1 cellular context compared by ENCODE assay signal in the genomic region with DNA sequence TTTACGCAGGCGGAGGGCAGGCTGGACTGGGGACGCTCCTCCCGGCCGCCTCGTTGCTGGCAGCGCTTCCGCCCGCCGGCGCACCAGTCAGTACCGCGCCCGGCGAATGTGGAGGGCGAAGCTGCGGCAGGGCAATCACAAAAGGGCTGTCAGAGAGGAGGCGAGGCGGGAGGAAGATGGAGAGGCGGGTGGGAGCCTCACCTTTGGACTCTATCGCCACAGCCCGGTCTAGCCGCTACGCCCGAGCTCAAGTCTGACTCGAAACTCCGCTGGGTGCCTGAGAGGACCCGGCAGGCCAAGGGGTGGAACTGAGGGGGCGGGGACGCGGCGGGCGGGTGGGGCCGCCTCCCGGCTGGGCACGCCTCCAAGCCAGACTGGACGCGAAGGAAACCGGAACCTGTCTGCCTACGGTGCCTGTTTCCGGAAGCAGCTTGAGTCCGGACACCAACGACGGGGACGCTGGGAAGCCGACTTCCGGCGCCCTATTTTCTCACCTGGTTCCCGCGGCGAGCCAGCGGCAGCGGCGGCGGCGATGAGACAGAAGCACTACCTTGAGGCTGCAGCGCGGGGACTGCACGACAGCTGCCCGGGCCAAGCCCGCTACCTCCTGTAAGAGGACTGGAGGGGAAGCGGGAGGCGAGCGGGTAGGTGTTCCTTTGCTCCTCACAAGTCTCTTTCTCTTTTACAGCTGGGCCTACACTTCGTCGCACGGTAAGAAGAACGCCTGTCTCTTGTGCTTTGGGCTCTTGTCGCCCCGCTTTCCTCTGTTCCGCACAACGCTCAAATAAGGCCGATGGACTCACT.
TF ChIP-seq lines count a peak whose summit lies in the region.

Gene RMP24 (plus strand): TSS at position 483 of the 804 bp plus-strand sequence.

TF ChIP-seq in K562, 482 proteins besides CTCF, POLR2A, EP300 and RAD21 (continued from another document and continues in another):
- TF ChIP-seq, protein P1, sequence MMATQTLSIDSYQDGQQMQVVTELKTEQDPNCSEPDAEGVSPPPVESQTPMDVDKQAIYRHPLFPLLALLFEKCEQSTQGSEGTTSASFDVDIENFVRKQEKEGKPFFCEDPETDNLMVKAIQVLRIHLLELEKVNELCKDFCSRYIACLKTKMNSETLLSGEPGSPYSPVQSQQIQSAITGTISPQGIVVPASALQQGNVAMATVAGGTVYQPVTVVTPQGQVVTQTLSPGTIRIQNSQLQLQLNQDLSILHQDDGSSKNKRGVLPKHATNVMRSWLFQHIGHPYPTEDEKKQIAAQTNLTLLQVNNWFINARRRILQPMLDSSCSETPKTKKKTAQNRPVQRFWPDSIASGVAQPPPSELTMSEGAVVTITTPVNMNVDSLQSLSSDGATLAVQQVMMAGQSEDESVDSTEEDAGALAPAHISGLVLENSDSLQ (IDR thresholded peaks at IDR 0.05): peak; percentile 79
- TF ChIP-seq JUND (IDR thresholded peaks at IDR 0.05; ENCODE audit: borderline replicate concordance, low read depth, low read length) (peak; percentile 80), JUND (tag; IDR thresholded peaks at IDR 0.05; ENCODE audit: borderline replicate concordance, low read depth, low read length) (peak; percentile 45; the same call in 1 of the 3 replicates), E2F6 (IDR thresholded peaks at IDR 0.05; ENCODE audit: borderline replicate concordance in 1 of 2, extremely low read depth in 1 of 2, insufficient read depth in 1 of 2, insufficient read length in 1 of 2, low read depth in 1 of 2, low read length in 1 of 2, poor library complexity in 1 of 2, severe bottlenecking in 1 of 2) (peak in 1 of 2 experiments; percentile 75), ARID3B (CRISPR knock-in tag; IDR thresholded peaks at IDR 0.05; ENCODE audit: borderline replicate concordance) (no peak), ELF1 (tag; IDR thresholded peaks at IDR 0.05) (peak; percentile 63), KDM2B (CRISPR knock-in tag; IDR thresholded peaks at IDR 0.05) (0 out of 2 replicates have a peak, but pooled peaks have one; percentile 62), RREB1 (CRISPR knock-in tag; IDR thresholded peaks at IDR 0.05) (0 out of 2 replicates have a peak, but pooled peaks have one; percentile 59), L3MBTL2 (IDR thresholded peaks at IDR 0.05) (peak; percentile 74), ZNF239 (CRISPR knock-in tag; IDR thresholded peaks at IDR 0.05) (no peak), SIN3B (IDR thresholded peaks at IDR 0.05; ENCODE audit: low read depth) (peak; percentile 94), ATF7 (IDR thresholded peaks at IDR 0.05) (0 out of 2 replicates have a peak, but pooled peaks have one; percentile 41), TCF3 (CRISPR knock-in tag; IDR thresholded peaks at IDR 0.05) (0 out of 2 replicates have a peak, but pooled peaks have one; percentile 33), TSC22D4 (tag; IDR thresholded peaks at IDR 0.05) (no peak), HEY1 (CRISPR knock-in tag; IDR thresholded peaks at IDR 0.05; ENCODE audit: borderline replicate concordance) (no peak), KLF13 (tag; IDR thresholded peaks at IDR 0.05; ENCODE audit: borderline replicate concordance, low read depth) (no peak), ZBTB33 (CRISPR knock-in tag; IDR thresholded peaks at IDR 0.05) (0 out of 2 replicates have a peak, but pooled peaks have one; percentile 0), COPS2 (conservative IDR thresholded peaks at IDR 0.05) (no peak)
- TF ChIP-seq, protein P2, sequence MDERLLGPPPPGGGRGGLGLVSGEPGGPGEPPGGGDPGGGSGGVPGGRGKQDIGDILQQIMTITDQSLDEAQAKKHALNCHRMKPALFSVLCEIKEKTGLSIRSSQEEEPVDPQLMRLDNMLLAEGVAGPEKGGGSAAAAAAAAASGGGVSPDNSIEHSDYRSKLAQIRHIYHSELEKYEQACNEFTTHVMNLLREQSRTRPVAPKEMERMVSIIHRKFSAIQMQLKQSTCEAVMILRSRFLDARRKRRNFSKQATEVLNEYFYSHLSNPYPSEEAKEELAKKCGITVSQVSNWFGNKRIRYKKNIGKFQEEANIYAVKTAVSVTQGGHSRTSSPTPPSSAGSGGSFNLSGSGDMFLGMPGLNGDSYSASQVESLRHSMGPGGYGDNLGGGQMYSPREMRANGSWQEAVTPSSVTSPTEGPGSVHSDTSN (CRISPR knock-in tag; IDR thresholded peaks at IDR 0.05; ENCODE audit: low read depth): no peak
- TF ChIP-seq, protein P2 (tag; conservative IDR thresholded peaks at IDR 0.05; ENCODE audit: low read depth): no peak
- TF ChIP-seq, protein P3, sequence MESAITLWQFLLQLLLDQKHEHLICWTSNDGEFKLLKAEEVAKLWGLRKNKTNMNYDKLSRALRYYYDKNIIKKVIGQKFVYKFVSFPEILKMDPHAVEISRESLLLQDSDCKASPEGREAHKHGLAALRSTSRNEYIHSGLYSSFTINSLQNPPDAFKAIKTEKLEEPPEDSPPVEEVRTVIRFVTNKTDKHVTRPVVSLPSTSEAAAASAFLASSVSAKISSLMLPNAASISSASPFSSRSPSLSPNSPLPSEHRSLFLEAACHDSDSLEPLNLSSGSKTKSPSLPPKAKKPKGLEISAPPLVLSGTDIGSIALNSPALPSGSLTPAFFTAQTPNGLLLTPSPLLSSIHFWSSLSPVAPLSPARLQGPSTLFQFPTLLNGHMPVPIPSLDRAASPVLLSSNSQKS (CRISPR knock-in tag; IDR thresholded peaks at IDR 0.05): no peak
- TF ChIP-seq, protein P4, sequence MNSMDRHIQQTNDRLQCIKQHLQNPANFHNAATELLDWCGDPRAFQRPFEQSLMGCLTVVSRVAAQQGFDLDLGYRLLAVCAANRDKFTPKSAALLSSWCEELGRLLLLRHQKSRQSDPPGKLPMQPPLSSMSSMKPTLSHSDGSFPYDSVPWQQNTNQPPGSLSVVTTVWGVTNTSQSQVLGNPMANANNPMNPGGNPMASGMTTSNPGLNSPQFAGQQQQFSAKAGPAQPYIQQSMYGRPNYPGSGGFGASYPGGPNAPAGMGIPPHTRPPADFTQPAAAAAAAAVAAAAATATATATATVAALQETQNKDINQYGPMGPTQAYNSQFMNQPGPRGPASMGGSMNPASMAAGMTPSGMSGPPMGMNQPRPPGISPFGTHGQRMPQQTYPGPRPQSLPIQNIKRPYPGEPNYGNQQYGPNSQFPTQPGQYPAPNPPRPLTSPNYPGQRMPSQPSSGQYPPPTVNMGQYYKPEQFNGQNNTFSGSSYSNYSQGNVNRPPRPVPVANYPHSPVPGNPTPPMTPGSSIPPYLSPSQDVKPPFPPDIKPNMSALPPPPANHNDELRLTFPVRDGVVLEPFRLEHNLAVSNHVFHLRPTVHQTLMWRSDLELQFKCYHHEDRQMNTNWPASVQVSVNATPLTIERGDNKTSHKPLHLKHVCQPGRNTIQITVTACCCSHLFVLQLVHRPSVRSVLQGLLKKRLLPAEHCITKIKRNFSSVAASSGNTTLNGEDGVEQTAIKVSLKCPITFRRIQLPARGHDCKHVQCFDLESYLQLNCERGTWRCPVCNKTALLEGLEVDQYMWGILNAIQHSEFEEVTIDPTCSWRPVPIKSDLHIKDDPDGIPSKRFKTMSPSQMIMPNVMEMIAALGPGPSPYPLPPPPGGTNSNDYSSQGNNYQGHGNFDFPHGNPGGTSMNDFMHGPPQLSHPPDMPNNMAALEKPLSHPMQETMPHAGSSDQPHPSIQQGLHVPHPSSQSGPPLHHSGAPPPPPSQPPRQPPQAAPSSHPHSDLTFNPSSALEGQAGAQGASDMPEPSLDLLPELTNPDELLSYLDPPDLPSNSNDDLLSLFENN (IDR thresholded peaks at IDR 0.05; ENCODE audit: low read depth in 2 of 2, low read length in 2 of 2): peak in 1 of 2 experiments; percentile 79; a peak in 2 of 4 replicates
